14 cellular contexts compared by ENCODE assay signal in genomic region chr1:205739348-205740160, GRCh38. TPM values are rescaled to one million over a fixed set of nuclear protein-coding genes. Genes with fewer than 3 reads are reported as not detected.
DNase-seq lines count a peak whose midpoint lies in the region; ATAC-seq, FAIRE-seq and TF ChIP-seq lines count a peak whose summit lies in the region.
"Had no signal": no experiment of that assay in that cellular context is flagged by ENCODE, and none has a peak within 500 bp of the region (broad histone marks: within the 10 kb centered on the region; RNA-seq: fewer than 3 reads in every experiment).

No MANE protein-coding gene starts in this region.

- peaks cover 7% of the 10 kb centered on the region for H3K4me1 Mint-ChIP-seq in astrocyte (ENCODE audit: low read depth, unreplicated experiment)

- no peaks in the 10 kb centered on the region for H3K27me3 Mint-ChIP-seq in astrocyte (ENCODE audit: low read depth, unreplicated experiment)
- H3K27me3 Mint-ChIP-seq: activated naive CD8-positive, alpha-beta T cell treated with anti-CD3 and anti-CD28 coated beads, Interleukin-2, amount 50 U/mL, for 24 hours had no signal

- peaks cover 44% of the 10 kb centered on the region for H3K36me3 ChIP-seq in BE2C
- H3K36me3 ChIP-seq in astrocyte (ENCODE audit: insufficient read depth, low read length) = peaks cover 6% of the 10 kb centered on the region
- no peaks in the 10 kb centered on the region for H3K36me3 ChIP-seq in kidney epithelial cell (ENCODE audit: control insufficient read depth, insufficient read depth, low read length)

- peaks cover 84% of the 10 kb centered on the region for H4K20me1 ChIP-seq in astrocyte (ENCODE audit: insufficient read depth, low read length)

- H3K27me3 ChIP-seq in BE2C (no peaks in the 10 kb centered on the region), astrocyte (ENCODE audit: insufficient read depth, low read length) (no peaks in the 10 kb centered on the region), kidney epithelial cell (ENCODE audit: control insufficient read depth, insufficient read depth, low read length) (no peaks in the 10 kb centered on the region)
- H3K27me3 ChIP-seq: SJSA1 had no signal

- no peak overlapping the region for H3K9ac ChIP-seq in astrocyte (ENCODE audit: low read length)

- H3K27ac ChIP-seq in astrocyte (ENCODE audit: low read depth, low read length) = no peak overlapping the region
- H3K27ac ChIP-seq: SJSA1 had no signal

- no peak for FAIRE-seq in astrocyte (lab: Jason Lieb, UNC)
- FAIRE-seq: kidney had no signal

- peaks cover 98% of the 10 kb centered on the region for H3K79me2 ChIP-seq in astrocyte (ENCODE audit: insufficient read depth, low read length)

- H3K9me3 ChIP-seq in BE2C (no peaks in the 10 kb centered on the region), astrocyte (ENCODE audit: insufficient read depth, low read depth, low read length) (no peaks in the 10 kb centered on the region)
- H3K9me3 ChIP-seq: SJSA1 had no signal

- no peak overlapping the region for H3K27ac Mint-ChIP-seq in astrocyte (ENCODE audit: unreplicated experiment)
- H3K27ac Mint-ChIP-seq: activated naive CD8-positive, alpha-beta T cell treated with anti-CD3 and anti-CD28 coated beads, Interleukin-2, amount 50 U/mL, for 24 hours had no signal

- no peak for DNase-seq in BE2C
- DNase-seq in HCEC 1CT = peak; percentile 82
- peak; percentile 58 for DNase-seq in astrocyte (ENCODE audit: low read depth)
- DNase-seq in kidney epithelial cell (ENCODE audit: low read depth) = no peak
- no peak for DNase-seq in kidney glomerular epithelial cell (lab: John Stamatoyannopoulos, UW)
- no peak for DNase-seq in SW 1271 (lab: John Stamatoyannopoulos, UW)
- no peak for DNase-seq in NCI-H1436 (lab: John Stamatoyannopoulos, UW)
- DNase-seq: activated CD4-positive, alpha-beta T cell treated with anti-CD3 and anti-CD28 coated beads for 48 hours; activated naive CD8-positive, alpha-beta T cell treated with anti-CD3 and anti-CD28 coated beads, Interleukin-2, amount 50 U/mL, for 24 hours; kidney; NCI-H524; stimulated activated CD4-positive, alpha-beta T cell treated with anti-CD3 and anti-CD28 coated beads, Interleukin-4, amount 100 ng/mL, for 4 hours had no signal

- peaks cover 1% of the 10 kb centered on the region for H3K36me3 Mint-ChIP-seq in astrocyte (ENCODE audit: low read depth, unreplicated experiment)

- 0 out of 2 replicates have a peak, but pooled peaks have one; percentile 13 for TF ChIP-seq CTCF in BE2C (IDR thresholded peaks at IDR 0.05; ENCODE audit: low read depth, low read length)
- peak; percentile 14 for TF ChIP-seq CTCF in astrocyte (IDR thresholded peaks at IDR 0.05; ENCODE audit: insufficient read depth, low read depth, low read length)
- peak; percentile 16 for TF ChIP-seq CTCF in kidney epithelial cell (IDR thresholded peaks at IDR 0.05; ENCODE audit: insufficient read depth, low read length, poor library complexity, severe bottlenecking)

- no peaks in the 10 kb centered on the region for H3K9me3 Mint-ChIP-seq in astrocyte (ENCODE audit: unreplicated experiment)
- H3K9me3 Mint-ChIP-seq: activated naive CD8-positive, alpha-beta T cell treated with anti-CD3 and anti-CD28 coated beads, Interleukin-2, amount 50 U/mL, for 24 hours had no signal

- ATAC-seq in GM21529 (IDR thresholded peaks at IDR 0.05; ENCODE audit: unreplicated experiment) = no peak
- ATAC-seq: activated naive CD8-positive, alpha-beta T cell treated with anti-CD3 and anti-CD28 coated beads, Interleukin-2, amount 50 U/mL, for 24 hours had no signal

- no peak overlapping the region for H3K4me3 Mint-ChIP-seq in astrocyte (ENCODE audit: unreplicated experiment)
- H3K4me3 Mint-ChIP-seq: activated naive CD8-positive, alpha-beta T cell treated with anti-CD3 and anti-CD28 coated beads, Interleukin-2, amount 50 U/mL, for 24 hours had no signal

- H3K4me1 ChIP-seq in BE2C = 0 out of 2 replicates have a peak, but pooled peaks cover 2% of the 10 kb centered on the region
- no peaks in the 10 kb centered on the region for H3K4me1 ChIP-seq in astrocyte (ENCODE audit: insufficient read depth, low read length)

- H3K4me2 ChIP-seq in astrocyte (ENCODE audit: low read length) = no peak overlapping the region

- H2AFZ ChIP-seq in astrocyte (ENCODE audit: low read depth, low read length) = no peak overlapping the region

- H3K4me3 ChIP-seq in BE2C (ENCODE audit: low read depth, low read length) = no peak overlapping the region
- no peak overlapping the region for H3K4me3 ChIP-seq in astrocyte (ENCODE audit: insufficient read depth, low read depth, low read length)
- H3K4me3 ChIP-seq in kidney epithelial cell (ENCODE audit: low read depth, low read length) = no peak overlapping the region
- H3K4me3 ChIP-seq: SJSA1 had no signal

RNA-seq across cellular contexts. Expression of gene NUCKS1, which starts 10.4 kb away (rescaled TPM):
- 99.7 TPM for polyA plus RNA-seq in BE2C (2012; ENCODE audit: insufficient read depth, insufficient read length, low read depth)
- total RNA-seq in astrocyte (156 and 169 TPM in 2 replicates), kidney epithelial cell (63.9 and 72.6 TPM in 2 replicates)

RNA-seq across cellular contexts. Expression of gene RAB29, which starts 35.7 kb away (rescaled TPM):
- polyA plus RNA-seq in BE2C (2012; ENCODE audit: insufficient read depth, insufficient read length, low read depth) = 11.6 TPM
- total RNA-seq in astrocyte = 11.0 and 13.3 TPM in 2 replicates
- 21.6 and 24.4 TPM in 2 replicates for total RNA-seq in kidney epithelial cell

RNA-seq across cellular contexts. Expression of gene SLC45A3, which starts 59.2 kb away (rescaled TPM):
- polyA plus RNA-seq in BE2C (2012; ENCODE audit: insufficient read depth, insufficient read length, low read depth) = 0.26 TPM
- total RNA-seq in astrocyte (6.8 and 7.1 TPM in 2 replicates), kidney epithelial cell (8.5 and 9.3 TPM in 2 replicates)

Comparison
In these comparisons a context has a peak if more than half of its experiments do, and no peak if none do; other contexts are left out.
1. DNase-seq: peak in HCEC 1CT (single experiment) and astrocyte (single experiment); none in BE2C (single experiment), kidney epithelial cell (single experiment), kidney glomerular epithelial cell (single experiment), SW 1271 (0 of 2) and NCI-H1436 (single experiment).
2. Peak in every context shown above with its lines, with median percentiles within 50 percentile points of each other: CTCF ChIP-seq.